In genomic region chr4:102869569-102870227, GRCh38 we compare ENCODE assay signal across 8 cellular contexts. TPM values are rescaled to one million over a fixed set of nuclear protein-coding genes. Genes with fewer than 3 reads are reported as not detected.
A peak's percentile ranks its signal among the peaks of the same experiment; 100 is the strongest.
DNase-seq lines count a peak whose midpoint lies in the region; ATAC-seq and TF ChIP-seq lines count a peak whose summit lies in the region.

No MANE protein-coding gene starts in this region.

- ATAC-seq in heart right ventricle: no peak
- ATAC-seq in Right ventricle myocardium inferior: no peak
- ATAC-seq in HG02852 (IDR thresholded peaks at IDR 0.05; ENCODE audit: unreplicated experiment): peak; percentile 36
- peak; percentile 41 for ATAC-seq in omental fat pad (ENCODE audit: low FRiP score)

- 8 to 12% methylated on average over 19 of the region's 19 CpGs for WGBS in heart right ventricle, 2 donors

- H3K4me3 Mint-ChIP-seq in endothelial cell (ENCODE audit: unreplicated experiment): peak overlapping the region; percentile 98

- peak overlapping the region; percentile 84 for H3K9ac ChIP-seq in SK-N-MC (ENCODE audit: insufficient read length)

- H3K36me3 ChIP-seq in heart right ventricle: peaks cover 0 to 5% (median 0%) of the 10 kb centered on the region in 9 donors
- peaks cover 13% of the 10 kb centered on the region for H3K36me3 ChIP-seq in SK-N-MC (ENCODE audit: insufficient read depth, low read length)

- TF ChIP-seq CTCF in heart right ventricle (IDR thresholded peaks at IDR 0.05): no peak
- no peak for TF ChIP-seq CTCF in endothelial cell (IDR thresholded peaks at IDR 0.05; ENCODE audit: unreplicated experiment)
- no peak for TF ChIP-seq CTCF in omental fat pad (IDR thresholded peaks at IDR 0.05)

- DNase-seq in heart right ventricle (no peak), Right ventricle myocardium inferior (ENCODE audit: missing footprints) (no peak), SK-N-MC (ENCODE audit: low read depth, low spot score) (no peak), endothelial cell (ENCODE audit: low spot score) (no peak), omental fat pad (ENCODE audit: low spot score) (no peak), GM03348 (ENCODE audit: low spot score) (no peak), NCI-H1694 (lab: John Stamatoyannopoulos, UW) (no peak)

- peaks cover 14% of the 10 kb centered on the region for H3K36me3 Mint-ChIP-seq in endothelial cell (ENCODE audit: low read depth, unreplicated experiment)

- intact Hi-C loops in heart right ventricle (cut with DNase I) (loop anchor here in 8 of 10 donors (2.0 to 10.0 kb wide), 9 partner anchors 37 to 365 kb away; partner anchors contain the start of genes SLC9B1 (in 5 of the 8), UBE2D3 (in 5 of the 8), MANBA (in 1 of the 8) and NFKB1 (in 1 of the 8)), Right ventricle myocardium inferior (cut with DNase I) (loop anchor here (1.0 to 10.0 kb wide), 3 partner anchors 42 to 245 kb away; partner anchors contain the start of genes SLC9B1 and UBE2D3)

- H3K27ac ChIP-seq in heart right ventricle (peak overlapping the region; percentile 82 to 97 (median 92)), SK-N-MC (peak overlapping the region; percentile 93)

- H3K27ac Mint-ChIP-seq in endothelial cell (ENCODE audit: unreplicated experiment): peak overlapping the region; percentile 96

- H3K9me3 ChIP-seq in heart right ventricle (no peaks in the 10 kb centered on the region), SK-N-MC (ENCODE audit: low read depth, low read length) (no peaks in the 10 kb centered on the region)

- H3K27me3 ChIP-seq in heart right ventricle: no peaks in the 10 kb centered on the region

- H3K4me1 ChIP-seq in heart right ventricle: peaks cover 0 to 49% (median 19%) of the 10 kb centered on the region in 9 donors

- H3K4me1 Mint-ChIP-seq in endothelial cell (ENCODE audit: unreplicated experiment): peaks cover 20% of the 10 kb centered on the region

- H3K9me3 Mint-ChIP-seq in endothelial cell (ENCODE audit: unreplicated experiment): no peaks in the 10 kb centered on the region

- H3K4me3 ChIP-seq in heart right ventricle: peak overlapping the region; percentile 49 to 82 (median 71)
- H3K4me3 ChIP-seq in SK-N-MC: peak overlapping the region; percentile 89

- peaks cover 2% of the 10 kb centered on the region for H3K27me3 Mint-ChIP-seq in endothelial cell (ENCODE audit: unreplicated experiment)

RNA-seq across cellular contexts. Expression of gene CISD2, which starts 0.9 kb away (rescaled TPM):
- total RNA-seq in heart right ventricle: 10 to 100 TPM; 12.1 to 22.1 (median 16.9) TPM
- polyA plus RNA-seq in heart right ventricle: 10 to 100 TPM; 11.0 to 31.0 TPM
- total RNA-seq in Right ventricle myocardium inferior: 17.1 TPM
- total RNA-seq in endothelial cell (ENCODE audit: unreplicated experiment): 27.2 TPM
- 10 to 100 TPM in 3 of 4 donors, 1 to 10 TPM in 1; 7.4 to 18.9 (median 14.1) TPM for total RNA-seq in omental fat pad

RNA-seq across cellular contexts. Expression of gene UBE2D3, which starts 42.3 kb away (rescaled TPM):
- 100 to 1,000 TPM; 210 to 297 (median 250) TPM for total RNA-seq in heart right ventricle
- 100 to 1,000 TPM in 1 of 2 donors, 10 to 100 TPM in 1; 99.3 to 227 TPM for polyA plus RNA-seq in heart right ventricle
- 261 TPM for total RNA-seq in Right ventricle myocardium inferior
- 370 TPM for total RNA-seq in endothelial cell (ENCODE audit: unreplicated experiment)
- 100 to 1,000 TPM; 349 to 519 (median 452) TPM for total RNA-seq in omental fat pad

Comparison
In these comparisons a context has a peak if more than half of its experiments do, and no peak if none do; other contexts are left out.
1. ATAC-seq: peak in HG02852 (single experiment) and omental fat pad (single experiment); none in heart right ventricle (0 of 8) and Right ventricle myocardium inferior (single experiment).